In genomic region chr9:114852050-114852594, GRCh38 we compare ENCODE assay signal across 11 cellular contexts. TPM values are rescaled to one million over a fixed set of nuclear protein-coding genes. Genes with fewer than 3 reads are reported as not detected.
DNase-seq lines count a peak whose midpoint lies in the region; ATAC-seq, FAIRE-seq and TF ChIP-seq lines count a peak whose summit lies in the region.
"Had no signal": no experiment of that assay in that cellular context is flagged by ENCODE, and none has a peak within 500 bp of the region (broad histone marks: within the 10 kb centered on the region; RNA-seq: fewer than 3 reads in every experiment).

No MANE protein-coding gene starts in this region.

- no peaks in the 10 kb centered on the region for H3K9me3 Mint-ChIP-seq in astrocyte (ENCODE audit: unreplicated experiment)
- no peaks in the 10 kb centered on the region for H3K9me3 Mint-ChIP-seq in activated T-cell treated with anti-CD3 and anti-CD28 coated beads, Interleukin-2, amount 50 U/mL, for 4 hours

- H3K79me2 ChIP-seq in astrocyte (ENCODE audit: insufficient read depth, low read length) (no peaks in the 10 kb centered on the region), hepatocyte (no peaks in the 10 kb centered on the region)

- H3K27me3 Mint-ChIP-seq in astrocyte (ENCODE audit: low read depth, unreplicated experiment) = no peaks in the 10 kb centered on the region
- no peaks in the 10 kb centered on the region for H3K27me3 Mint-ChIP-seq in activated T-cell treated with anti-CD3 and anti-CD28 coated beads, Interleukin-2, amount 50 U/mL, for 4 hours (ENCODE audit: low read depth)

- DNase-seq in Right ventricle myocardium inferior (ENCODE audit: missing footprints) (no peak), cardiac septum (ENCODE audit: low spot score) (no peak), astrocyte (ENCODE audit: low read depth) (peak; percentile 73), hepatocyte (ENCODE audit: low spot score) (no peak), uterus (peak in 1 of 2 donors; percentile 29), NCI-H2196 (lab: John Stamatoyannopoulos, UW; ENCODE audit: unreplicated experiment) (no peak)
- DNase-seq in activated T-cell treated with anti-CD3 and anti-CD28 coated beads, Interleukin-2, amount 50 U/mL, for 4 hours = no peak
- DNase-seq: ACHN, RPMI8226, WERI-Rb-1 had no signal

- H3K27ac ChIP-seq in astrocyte (ENCODE audit: low read depth, low read length) = no peak overlapping the region
- peak overlapping the region; percentile 75 for H3K27ac ChIP-seq in hepatocyte
- H3K27ac ChIP-seq in uterus = peak overlapping the region; percentile 23 to 38
- H3K27ac ChIP-seq: WERI-Rb-1 had no signal

- no peaks in the 10 kb centered on the region for H4K20me1 ChIP-seq in astrocyte (ENCODE audit: insufficient read depth, low read length)
- no peaks in the 10 kb centered on the region for H4K20me1 ChIP-seq in hepatocyte (ENCODE audit: insufficient read depth, poor library complexity, severe bottlenecking)

- H3K4me1 ChIP-seq in astrocyte (ENCODE audit: insufficient read depth, low read length) (no peaks in the 10 kb centered on the region), hepatocyte (ENCODE audit: insufficient read depth) (peaks cover 29% of the 10 kb centered on the region), uterus (no peaks in the 10 kb centered on the region)

- H3K4me1 Mint-ChIP-seq in astrocyte (ENCODE audit: low read depth, unreplicated experiment) = peaks cover 16% of the 10 kb centered on the region
- peaks cover 15% of the 10 kb centered on the region for H3K4me1 Mint-ChIP-seq in activated T-cell treated with anti-CD3 and anti-CD28 coated beads, Interleukin-2, amount 50 U/mL, for 4 hours (ENCODE audit: low read depth)

- no peak for TF ChIP-seq CTCF in astrocyte (IDR thresholded peaks at IDR 0.05; ENCODE audit: insufficient read depth, low read depth, low read length)
- TF ChIP-seq CTCF in hepatocyte (IDR thresholded peaks at IDR 0.05; ENCODE audit: poor library complexity) = no peak
- no peak for TF ChIP-seq CTCF in uterus (IDR thresholded peaks at IDR 0.05)

- H3K4me3 ChIP-seq in astrocyte (ENCODE audit: insufficient read depth, low read depth, low read length) = no peak overlapping the region
- H3K4me3 ChIP-seq in hepatocyte = no peak overlapping the region
- no peak overlapping the region for H3K4me3 ChIP-seq in uterus

- no peak for TF ChIP-seq POLR2A in uterus (IDR thresholded peaks at IDR 0.05)

- H3K36me3 ChIP-seq in astrocyte (ENCODE audit: insufficient read depth, low read length) (no peaks in the 10 kb centered on the region), hepatocyte (replicated peaks; ENCODE audit: insufficient read depth, low read depth) (no peaks in the 10 kb centered on the region), uterus (no peaks in the 10 kb centered on the region)
- H3K36me3 ChIP-seq: WERI-Rb-1 had no signal

- intact Hi-C loops in Right ventricle myocardium inferior (cut with DNase I) (no loop called here), cardiac septum (cut with DNase I) (no loop called here), uterus (cut with DNase I; ENCODE audit: low total_unique reads) (no loop called here)

- H3K4me3 Mint-ChIP-seq in astrocyte (ENCODE audit: unreplicated experiment) = no peak overlapping the region
- H3K4me3 Mint-ChIP-seq in activated T-cell treated with anti-CD3 and anti-CD28 coated beads, Interleukin-2, amount 50 U/mL, for 4 hours = no peak overlapping the region

- H3K27me3 ChIP-seq in astrocyte (ENCODE audit: insufficient read depth, low read length) (no peaks in the 10 kb centered on the region), hepatocyte (no peaks in the 10 kb centered on the region), uterus (no peaks in the 10 kb centered on the region)

- H3K4me2 ChIP-seq in astrocyte (ENCODE audit: low read length) (no peak overlapping the region), hepatocyte (no peak overlapping the region)

- H3K9ac ChIP-seq in astrocyte (ENCODE audit: low read length) = no peak overlapping the region

- WGBS in hepatocyte (ENCODE audit: low lambda C conversion rate, missing lambda C conversion rate) = 76% methylated on average over 4 of the region's 4 CpGs

- H3K27ac Mint-ChIP-seq in astrocyte (ENCODE audit: unreplicated experiment) = no peak overlapping the region

- ATAC-seq in Right ventricle myocardium inferior (peak; percentile 73), GM18861 (IDR thresholded peaks at IDR 0.05; ENCODE audit: unreplicated experiment) (no peak)
- ATAC-seq in activated T-cell treated with anti-CD3 and anti-CD28 coated beads, Interleukin-2, amount 50 U/mL, for 4 hours = no peak

- H3K36me3 Mint-ChIP-seq in astrocyte (ENCODE audit: low read depth, unreplicated experiment) = no peaks in the 10 kb centered on the region
- no peaks in the 10 kb centered on the region for H3K36me3 Mint-ChIP-seq in activated T-cell treated with anti-CD3 and anti-CD28 coated beads, Interleukin-2, amount 50 U/mL, for 4 hours (ENCODE audit: insufficient read depth)

- no peaks in the 10 kb centered on the region for H3K9me2 ChIP-seq in hepatocyte (replicated peaks; ENCODE audit: insufficient read depth)

- no peak for FAIRE-seq in astrocyte (lab: Jason Lieb, UNC)

- no peak overlapping the region for H2AFZ ChIP-seq in astrocyte (ENCODE audit: low read depth, low read length)
- no peak overlapping the region for H2AFZ ChIP-seq in hepatocyte

- no peaks in the 10 kb centered on the region for H3K9me3 ChIP-seq in astrocyte (ENCODE audit: insufficient read depth, low read depth, low read length)
- H3K9me3 ChIP-seq in hepatocyte (ENCODE audit: low read depth) = no peaks in the 10 kb centered on the region
- H3K9me3 ChIP-seq in uterus = no peaks in the 10 kb centered on the region

RNA-seq across cellular contexts. Expression of gene TNFSF15, which starts 46.3 kb away (rescaled TPM):
- total RNA-seq in Right ventricle myocardium inferior (0.08 TPM), cardiac septum (0.03 TPM), astrocyte (4.2 and 10.3 TPM in 2 replicates), hepatocyte (8.5 and 10.4 TPM in 2 replicates), uterus (1 to 10 TPM in 1 of 4 donors, under 1 TPM in 1, not detected in 2; 0.15 to 3.3 TPM)
- polyA plus RNA-seq in hepatocyte = 3.3 and 7.1 TPM in 2 replicates
- under 1 TPM; 0.32 to 0.53 (median 0.43) TPM for total RNA-seq in activated T-cell treated with anti-CD3 and anti-CD28 coated beads, Interleukin-2, amount 50 U/mL, for 4 hours
